ENCODE assay signal across 14 cellular contexts in genomic region chr16:22123146-22123545, GRCh38. TPM values are rescaled to one million over a fixed set of nuclear protein-coding genes. Genes with fewer than 3 reads are reported as not detected.
DNase-seq lines count a peak whose midpoint lies in the region; ATAC-seq and TF ChIP-seq lines count a peak whose summit lies in the region.
"Had no signal": no experiment of that assay in that cellular context is flagged by ENCODE, and none has a peak within 500 bp of the region (broad histone marks: within the 10 kb centered on the region; RNA-seq: fewer than 3 reads in every experiment).

No MANE protein-coding gene starts in this region.

- DNase-seq in ELR (ENCODE audit: low read depth) (peak; percentile 24), HFFc6 (no peak), OCI-M1 (lab: John Stamatoyannopoulos, UW) (peak; percentile 38), endodermal cell (no peak), pons (ENCODE audit: low spot score) (no peak), mesenchymal stem cell (no peak)
- no peak for DNase-seq in activated CD4-positive, alpha-beta T cell treated with anti-CD3 and anti-CD28 coated beads, Interleukin-2, amount 50 U/mL, for 48 hours
- DNase-seq: activated naive CD8-positive, alpha-beta T cell treated with anti-CD3 and anti-CD28 coated beads for 36 hours; NCI-H1105 treated with DMSO at 0.1 percent for 48 hours; NCI-H526 treated with DMSO at 0.1 percent for 48 hours had no signal

- H3K36me3 ChIP-seq in endodermal cell (ENCODE audit: control insufficient read depth, insufficient read depth, low read length) (no peaks in the 10 kb centered on the region), mesenchymal stem cell (ENCODE audit: control insufficient read depth in 1 of 2, insufficient read depth in 2 of 2, low read depth in 1 of 2, low read length in 2 of 2) (no peaks in the 10 kb centered on the region)
- H3K36me3 ChIP-seq: gastroesophageal sphincter had no signal

- no peak overlapping the region for H3K4me2 ChIP-seq in mesenchymal stem cell (ENCODE audit: low read length, poor library complexity, severe bottlenecking)

- H3K27me3 ChIP-seq in endodermal cell (ENCODE audit: control insufficient read depth, insufficient read depth, low read length, poor library complexity, severe bottlenecking) (peaks cover 6% of the 10 kb centered on the region), mesenchymal stem cell (ENCODE audit: control insufficient read depth in 1 of 2, insufficient read depth in 1 of 2, low read length in 2 of 2) (peaks cover 10 to 11% of the 10 kb centered on the region in 2 experiments)
- H3K27me3 ChIP-seq: gastroesophageal sphincter had no signal

- H3K18ac ChIP-seq in mesenchymal stem cell (ENCODE audit: low read depth in 1 of 2, low read length in 2 of 2), result no peak overlapping the region

- no peaks in the 10 kb centered on the region for H3K36me3 Mint-ChIP-seq in HFFc6 (ENCODE audit: low read depth)
- no peaks in the 10 kb centered on the region for H3K36me3 Mint-ChIP-seq in endodermal cell (ENCODE audit: low read depth)
- H3K36me3 Mint-ChIP-seq: activated naive CD8-positive, alpha-beta T cell treated with anti-CD3 and anti-CD28 coated beads for 36 hours had no signal

- H2BK120ac ChIP-seq in mesenchymal stem cell (ENCODE audit: low read depth, low read length), result no peak overlapping the region

- H3K27ac Mint-ChIP-seq in HFFc6 (no peak overlapping the region), endodermal cell (no peak overlapping the region)
- H3K27ac Mint-ChIP-seq: activated naive CD8-positive, alpha-beta T cell treated with anti-CD3 and anti-CD28 coated beads for 36 hours; dendritic cell treated with granulocyte-macrophage colony-stimulating factor and Interleukin-4, amounts not matched to agents 40 ng/mL and 50 ng/mL, for 4 days had no signal

- H3K4me1 Mint-ChIP-seq in HFFc6 (ENCODE audit: low read depth) (no peaks in the 10 kb centered on the region), endodermal cell (no peaks in the 10 kb centered on the region)
- H3K4me1 Mint-ChIP-seq: activated naive CD8-positive, alpha-beta T cell treated with anti-CD3 and anti-CD28 coated beads for 36 hours had no signal

- no peak overlapping the region for H2AK5ac ChIP-seq in mesenchymal stem cell (ENCODE audit: low read length, severe bottlenecking)

- H3K27me3 Mint-ChIP-seq in HFFc6 (ENCODE audit: insufficient read depth) (peaks cover 19% of the 10 kb centered on the region), endodermal cell (ENCODE audit: insufficient read depth) (peaks cover 5% of the 10 kb centered on the region)
- H3K27me3 Mint-ChIP-seq: activated naive CD8-positive, alpha-beta T cell treated with anti-CD3 and anti-CD28 coated beads for 36 hours; dendritic cell treated with granulocyte-macrophage colony-stimulating factor and Interleukin-4, amounts not matched to agents 40 ng/mL and 50 ng/mL, for 4 days had no signal

- H3K4me1 ChIP-seq in endodermal cell (ENCODE audit: control insufficient read depth, insufficient read depth, low read length) (no peaks in the 10 kb centered on the region), mesenchymal stem cell (ENCODE audit: control insufficient read depth, insufficient read depth, low read depth, low read length) (no peaks in the 10 kb centered on the region)
- H3K4me1 ChIP-seq: gastroesophageal sphincter had no signal

- no peak overlapping the region for H2AFZ ChIP-seq in mesenchymal stem cell (ENCODE audit: low read depth, low read length)

- H3K23ac ChIP-seq in mesenchymal stem cell (ENCODE audit: low read length in 2 of 2), result no peak overlapping the region

- H3K9me3 ChIP-seq in endodermal cell (ENCODE audit: control insufficient read depth, low read length) (no peaks in the 10 kb centered on the region), mesenchymal stem cell (ENCODE audit: control insufficient read depth, low read length) (no peaks in the 10 kb centered on the region)
- H3K9me3 ChIP-seq: gastroesophageal sphincter had no signal

- WGBS in endodermal cell (ENCODE audit: insufficient coverage in 1 of 2, insufficient read length in 1 of 2), 2 experiments, result 65 to 100% methylated on average over 2 to 3 of the region's 3 CpGs
- 43% methylated on average over 2 of the region's 3 CpGs for WGBS in mesenchymal stem cell

- ATAC-seq in HG03565 (IDR thresholded peaks at IDR 0.05; ENCODE audit: unreplicated experiment), result no peak
- ATAC-seq: gastroesophageal sphincter had no signal

- no peak overlapping the region for H3K14ac ChIP-seq in mesenchymal stem cell (ENCODE audit: low read length in 2 of 2)

- peak; percentile 23 for TF ChIP-seq CTCF in HFFc6 (IDR thresholded peaks at IDR 0.05)
- peak; percentile 69 for TF ChIP-seq CTCF in endodermal cell (conservative IDR thresholded peaks at IDR 0.05)

- H3K9me3 Mint-ChIP-seq in HFFc6 (no peaks in the 10 kb centered on the region), endodermal cell (peaks cover 2% of the 10 kb centered on the region)
- H3K9me3 Mint-ChIP-seq: activated naive CD8-positive, alpha-beta T cell treated with anti-CD3 and anti-CD28 coated beads for 36 hours; dendritic cell treated with granulocyte-macrophage colony-stimulating factor and Interleukin-4, amounts not matched to agents 40 ng/mL and 50 ng/mL, for 4 days had no signal

- no peak overlapping the region for H4K91ac ChIP-seq in mesenchymal stem cell (ENCODE audit: low read length)

- H3K4me3 Mint-ChIP-seq in HFFc6 (no peak overlapping the region), endodermal cell (no peak overlapping the region)
- H3K4me3 Mint-ChIP-seq: activated naive CD8-positive, alpha-beta T cell treated with anti-CD3 and anti-CD28 coated beads for 36 hours; dendritic cell treated with granulocyte-macrophage colony-stimulating factor and Interleukin-4, amounts not matched to agents 40 ng/mL and 50 ng/mL, for 4 days had no signal

- H4K8ac ChIP-seq in mesenchymal stem cell (ENCODE audit: low read length), result no peak overlapping the region

- no peak overlapping the region for H2BK5ac ChIP-seq in mesenchymal stem cell (ENCODE audit: low read depth, low read length, poor library complexity, severe bottlenecking)

- H3K79me1 ChIP-seq in mesenchymal stem cell (replicated peaks; ENCODE audit: low read length, poor library complexity, severe bottlenecking), result no peaks in the 10 kb centered on the region

- H3K4ac ChIP-seq in mesenchymal stem cell (ENCODE audit: low read depth in 1 of 2, low read length in 2 of 2), result no peak overlapping the region

- H3K4me3 ChIP-seq in endodermal cell (ENCODE audit: low read length) (no peak overlapping the region), mesenchymal stem cell (ENCODE audit: insufficient read depth in 1 of 2, low read depth in 1 of 2, low read length in 2 of 2) (no peak overlapping the region)
- H3K4me3 ChIP-seq: gastroesophageal sphincter had no signal

- H3K9ac ChIP-seq in endodermal cell (ENCODE audit: extremely low read depth, low read length, poor library complexity, severe bottlenecking) (no peak overlapping the region), mesenchymal stem cell (ENCODE audit: low read length) (no peak overlapping the region)

- no peak overlapping the region for H3K27ac ChIP-seq in endodermal cell (ENCODE audit: low read depth, low read length)
- H3K27ac ChIP-seq in mesenchymal stem cell (ENCODE audit: low read length, poor library complexity, severe bottlenecking), result no peak overlapping the region
- H3K27ac ChIP-seq: C4-2B, gastroesophageal sphincter had no signal

- no peak overlapping the region for H2BK12ac ChIP-seq in mesenchymal stem cell (ENCODE audit: low read length in 2 of 2)

- no peak overlapping the region for H2BK15ac ChIP-seq in mesenchymal stem cell (ENCODE audit: low read depth, poor library complexity, severe bottlenecking)

RNA-seq across cellular contexts. Expression of gene VWA3A, which starts 30.8 kb away (rescaled TPM):
- total RNA-seq in HFFc6 (2021; fragmentation: NEBNext Ultra II Directional; extraction: Animal tissue kit (Norgen Biotek cat#: 25700)), result under 1 TPM in 2 of 6 experiments, not detected in 4; 0.09 to 0.41 TPM
- total RNA-seq in endodermal cell, result under 1 TPM; 0.18 to 0.40 TPM
- 0.25 TPM for polyA plus RNA-seq in endodermal cell (2013, experiment 1 of 2)
- polyA plus RNA-seq in endodermal cell (2013, experiment 2 of 2), result 0.33 TPM
- polyA plus RNA-seq in mesenchymal stem cell (2013, experiment 1 of 2), result 0.01 TPM
- 0.11 TPM for polyA plus RNA-seq in mesenchymal stem cell (2013, experiment 2 of 2)

RNA-seq across cellular contexts. Expression of gene SDR42E2, which starts 39.2 kb away (rescaled TPM):
- total RNA-seq in HFFc6 (2021; fragmentation: NEBNext Ultra II Directional; extraction: Animal tissue kit (Norgen Biotek cat#: 25700)), result not detected
- total RNA-seq in endodermal cell, result not detected
- polyA plus RNA-seq in endodermal cell (2013, experiment 1 of 2), result 0.11 TPM
- not detected for polyA plus RNA-seq in endodermal cell (2013, experiment 2 of 2)
- 0.01 TPM for polyA plus RNA-seq in mesenchymal stem cell (2013, experiment 1 of 2)
- 0.01 TPM for polyA plus RNA-seq in mesenchymal stem cell (2013, experiment 2 of 2)
- total RNA-seq: activated naive CD8-positive, alpha-beta T cell treated with anti-CD3 and anti-CD28 coated beads for 36 hours; gastroesophageal sphincter had no signal

Comparison
In these comparisons a context has a peak if more than half of its experiments do, and no peak if none do; other contexts are left out.
1. DNase-seq: peak in ELR (single experiment) and OCI-M1 (single experiment); none in HFFc6 (single experiment), endodermal cell (single experiment), pons (single experiment), mesenchymal stem cell (single experiment) and activated CD4-positive, alpha-beta T cell treated with anti-CD3 and anti-CD28 coated beads, Interleukin-2, amount 50 U/mL, for 48 hours (0 of 2).